In genomic region chr5:1701884-1702283, GRCh38 we compare ENCODE assay signal across 26 cellular contexts.
DNase-seq lines count a peak whose midpoint lies in the region; ATAC-seq, FAIRE-seq and TF ChIP-seq lines count a peak whose summit lies in the region.
"Had no signal": no experiment of that assay in that cellular context is flagged by ENCODE, and none has a peak within 500 bp of the region (broad histone marks: within the 10 kb centered on the region; RNA-seq: fewer than 3 reads in every experiment).

No MANE protein-coding gene starts in this region.

- H3K36me3 ChIP-seq in GM23338 (ENCODE audit: insufficient read depth) (no peaks in the 10 kb centered on the region; the same call in 1 of the 2 replicates), K562 (ENCODE audit: control insufficient read depth, insufficient read depth, low read length) (no peaks in the 10 kb centered on the region), neural cell (ENCODE audit: insufficient read depth, low read length) (no peaks in the 10 kb centered on the region)
- H3K36me3 ChIP-seq: BE2C; BLaER1 treated with 17β-estradiol and CSF1 and Interleukin-3, amounts not matched to agents 10 nM and 100 nM; HAP-1 had no signal

- no peak overlapping the region for H3K4me3 Mint-ChIP-seq in GM23338
- H3K4me3 Mint-ChIP-seq: CD14-positive monocyte; CD4-positive, alpha-beta T cell; CD8-positive, alpha-beta memory T cell; HFFc6 had no signal

- H3K9ac ChIP-seq in K562 (ENCODE audit: insufficient read depth in 1 of 2, low read depth in 2 of 2, low read length in 2 of 2) (no peak overlapping the region), neural cell (ENCODE audit: low read length) (no peak overlapping the region)
- H3K9ac ChIP-seq: BLaER1 treated with 17β-estradiol and CSF1 and Interleukin-3, amounts not matched to agents 10 nM and 100 nM had no signal

- TF ChIP-seq EP300 in K562 (IDR thresholded peaks at IDR 0.05; ENCODE audit: low read length) (no peak), neural cell (conservative IDR thresholded peaks at IDR 0.05; ENCODE audit: poor library complexity, severe bottlenecking) (no peak)

- peak; percentile 19 for ATAC-seq in GM23338
- no peak for ATAC-seq in K562
- ATAC-seq in HG02588 (IDR thresholded peaks at IDR 0.05; ENCODE audit: unreplicated experiment) = no peak
- ATAC-seq in GM19397 (IDR thresholded peaks at IDR 0.05; ENCODE audit: unreplicated experiment) = no peak
- ATAC-seq: A549 had no signal

- peak; percentile 51 for FAIRE-seq in K562 (lab: Jason Lieb, UNC)
- FAIRE-seq: A549, GM12892, GM19239 had no signal

- no TSS peak for BruUV-seq in K562 (replicated peaks; lab: Mats Ljungman, UMichigan)

- H3K4me1 ChIP-seq in GM23338 (ENCODE audit: insufficient read depth) (peaks cover 5% of the 10 kb centered on the region; the same call in 1 of the 2 replicates), K562 (replicated peaks in 1 of 2; ENCODE audit: control insufficient read depth in 2 of 2, insufficient read depth in 2 of 2, low read length in 2 of 2) (peaks cover 0 to 7% of the 10 kb centered on the region in 2 experiments; a peak in 3 of 5 replicates)
- H3K4me1 ChIP-seq: A549, BE2C, HAP-1 had no signal

- DNase-seq in GM23338 (ENCODE audit: low spot score) (peak; percentile 10), K562 (ENCODE audit: extremely low read depth in 1 of 4, low spot score in 3 of 4) (no peak), kidney glomerular epithelial cell (lab: John Stamatoyannopoulos, UW) (no peak)
- no peak for DNase-seq in effector CD4-positive, alpha-beta T cell
- DNase-seq: 8988T; ACHN; AML-193; BE2C; Calu3; CD4-positive, alpha-beta T cell; CD8-positive, alpha-beta memory T cell; COR-L47; DMS53; DMS79 treated with DMSO at 0.1 percent for 48 hours; GF-D8; GOT3; HFFc6 had no signal

- no peaks in the 10 kb centered on the region for H3K27me3 ChIP-seq in GM23338 (ENCODE audit: insufficient read depth)
- H3K27me3 ChIP-seq in K562 (ENCODE audit: control insufficient read depth in 2 of 2, insufficient read depth in 2 of 2, low read length in 2 of 2) = peaks cover 56 to 78% of the 10 kb centered on the region in 2 experiments
- H3K27me3 ChIP-seq in neural cell (ENCODE audit: insufficient read depth, low read depth, low read length) = no peaks in the 10 kb centered on the region
- H3K27me3 ChIP-seq: BLaER1 treated with 17β-estradiol and CSF1 and Interleukin-3, amounts not matched to agents 10 nM and 100 nM had no signal

- H3F3A ChIP-seq in GM23338 (replicated peaks; ENCODE audit: low read depth) = no peaks in the 10 kb centered on the region
- no peaks in the 10 kb centered on the region for H3F3A ChIP-seq in neural cell (ENCODE audit: insufficient read depth, low read length, poor library complexity, severe bottlenecking)

- H3K4me2 ChIP-seq in GM23338 = no peak overlapping the region
- no peak overlapping the region for H3K4me2 ChIP-seq in K562 (ENCODE audit: insufficient read depth, low read length)
- H3K4me2 ChIP-seq in neural cell (ENCODE audit: low read length) = no peak overlapping the region
- H3K4me2 ChIP-seq: A549 had no signal

- no peak for TF ChIP-seq CTCF in GM23338 (conservative IDR thresholded peaks at IDR 0.05; ENCODE audit: low read depth in 2 of 2)
- TF ChIP-seq CTCF in K562 (IDR thresholded peaks at IDR 0.05 in 2 of 3, conservative IDR thresholded peaks at IDR 0.05 in 1 of 3; ENCODE audit: insufficient read depth in 2 of 3, low read depth in 1 of 3, low read length in 3 of 3) = no peak
- TF ChIP-seq CTCF in neural cell (IDR thresholded peaks at IDR 0.05; ENCODE audit: poor library complexity, severe bottlenecking) = no peak

- H3K4me1 Mint-ChIP-seq in GM23338 = peaks cover 19% of the 10 kb centered on the region
- H3K4me1 Mint-ChIP-seq: CD14-positive monocyte had no signal

- H2AFZ ChIP-seq in GM23338 (peak overlapping the region; percentile 94), K562 (ENCODE audit: low read depth, low read length) (no peak overlapping the region), neural cell (ENCODE audit: low read depth, low read length) (no peak overlapping the region)

- H3K4me3 ChIP-seq in GM23338 (no peak overlapping the region), K562 (no peak overlapping the region), neural cell (ENCODE audit: low read length) (no peak overlapping the region)
- H3K4me3 ChIP-seq: A549; BLaER1 treated with 17β-estradiol and CSF1 and Interleukin-3, amounts not matched to agents 10 nM and 100 nM; HAP-1 had no signal

- H4K20me1 ChIP-seq in GM23338 (replicated peaks; ENCODE audit: insufficient read depth) = no peaks in the 10 kb centered on the region
- peaks cover 14% of the 10 kb centered on the region; the same call in 1 of the 2 replicates for H4K20me1 ChIP-seq in K562 (replicated peaks; ENCODE audit: control insufficient read depth, insufficient read depth, low read length)
- no peaks in the 10 kb centered on the region for H4K20me1 ChIP-seq in neural cell (ENCODE audit: insufficient read depth)
- H4K20me1 ChIP-seq: BLaER1 treated with 17β-estradiol and CSF1 and Interleukin-3, amounts not matched to agents 10 nM and 100 nM had no signal

- peaks cover 3% of the 10 kb centered on the region; the same call in 1 of the 3 replicates for H3K36me3 Mint-ChIP-seq in GM23338 (ENCODE audit: low read depth)
- H3K36me3 Mint-ChIP-seq: CD14-positive monocyte; CD8-positive, alpha-beta memory T cell had no signal

- H3K9me3 Mint-ChIP-seq in GM23338 = 0 out of 3 replicates have a peak, but pooled peaks cover 4% of the 10 kb centered on the region
- H3K9me3 Mint-ChIP-seq: CD4-positive, alpha-beta T cell; CD8-positive, alpha-beta memory T cell; HFFc6 had no signal

- intact Hi-C loops in K562 (cut with micrococcal nuclease) = no loop called here

- H3K9me3 ChIP-seq in K562 (replicated peaks; ENCODE audit: control insufficient read depth, insufficient read depth, low read depth, low read length) (no peaks in the 10 kb centered on the region), neural cell (ENCODE audit: low read length) (no peaks in the 10 kb centered on the region)
- H3K9me3 ChIP-seq: A549; BE2C; BLaER1 treated with 17β-estradiol and CSF1 and Interleukin-3, amounts not matched to agents 10 nM and 100 nM; HAP-1 had no signal

- H3K9me2 ChIP-seq in GM23338 (ENCODE audit: insufficient read depth) (no peaks in the 10 kb centered on the region), neural cell (ENCODE audit: insufficient read depth, low read length) (no peaks in the 10 kb centered on the region)

- no peaks in the 10 kb centered on the region for H3K79me2 ChIP-seq in GM23338 (replicated peaks; ENCODE audit: insufficient read depth)
- no peaks in the 10 kb centered on the region for H3K79me2 ChIP-seq in K562 (ENCODE audit: control insufficient read depth, insufficient read depth, low read length)
- H3K79me2 ChIP-seq in neural cell (replicated peaks; ENCODE audit: insufficient read depth, low read length) = no peaks in the 10 kb centered on the region

- TF ChIP-seq RAD21 in K562 (CRISPR knock-in tag; conservative IDR thresholded peaks at IDR 0.05 in 1 of 2, IDR thresholded peaks at IDR 0.05 in 1 of 2) (no peak), neural cell (conservative IDR thresholded peaks at IDR 0.05) (no peak)

- H3K27ac ChIP-seq in GM23338 (ENCODE audit: low read depth) = no peak overlapping the region
- H3K27ac ChIP-seq in K562 (ENCODE audit: extremely low read depth, low read depth, low read length) = no peak overlapping the region
- peak overlapping the region; percentile 20 for H3K27ac ChIP-seq in neural cell (ENCODE audit: low read length)
- H3K27ac ChIP-seq: A549; BLaER1 treated with 17β-estradiol and CSF1 and Interleukin-3, amounts not matched to agents 10 nM and 100 nM had no signal

- H3K27ac Mint-ChIP-seq in GM23338 = peak overlapping the region; percentile 72; the same call in 1 of the 2 replicates
- H3K27ac Mint-ChIP-seq: CD14-positive monocyte; CD4-positive, alpha-beta T cell; CD8-positive, alpha-beta memory T cell; HFFc6 had no signal

- H3K27me3 Mint-ChIP-seq in GM23338 (ENCODE audit: insufficient read depth, low read depth, poor library complexity) = peaks cover 8% of the 10 kb centered on the region

- in situ Hi-C loops in K562 (cut with MboI) = no loop called here

- CTCF ChIA-PET in K562 (lab: Yijun Ruan, JAX; ENCODE audit: low intra/inter-chr PET ratio) = no interaction called here

- no peak for TF ChIP-seq POLR2A in K562 (conservative IDR thresholded peaks at IDR 0.05)

- H3K9me1 ChIP-seq in K562 (ENCODE audit: control insufficient read depth, insufficient read depth, low read length) = no peaks in the 10 kb centered on the region

- 8% methylated on average over 21 of the region's 22 CpGs for WGBS in K562 (ENCODE audit: insufficient coverage, low coverage, missing lambda C conversion rate)

- POLR2A ChIA-PET in K562 (lab: Yijun Ruan, JAX) = interaction anchor here (0.7 kb wide), 1 partner anchor 454 kb away, joined by 3 read pairs; no protein-coding TSS in a partner anchor

TF ChIP-seq in GM23338, 12 proteins besides CTCF, POLR2A, EP300 and RAD21 (continues in another document):
- TF ChIP-seq STAT1 (IDR thresholded peaks at IDR 0.05; ENCODE audit: unreplicated experiment) (no peak), EZH2 (IDR thresholded peaks at IDR 0.05; ENCODE audit: low read depth, unreplicated experiment) (no peak), NANOG (IDR thresholded peaks at IDR 0.05; ENCODE audit: borderline replicate concordance) (no peak), CREB1 (CRISPR knock-in tag; IDR thresholded peaks at IDR 0.05; ENCODE audit: low read depth) (no peak), ZNF331 (CRISPR knock-in tag; IDR thresholded peaks at IDR 0.05; ENCODE audit: low read depth) (no peak)

TF ChIP-seq in K562, 482 proteins besides CTCF, POLR2A, EP300 and RAD21 (continues in another document):
- TF ChIP-seq HDAC3 (IDR thresholded peaks at IDR 0.05; ENCODE audit: borderline replicate concordance, partially characterized antibody) (no peak), HIVEP1 (CRISPR knock-in tag; IDR thresholded peaks at IDR 0.05) (no peak)
- TF ChIP-seq, protein P1, sequence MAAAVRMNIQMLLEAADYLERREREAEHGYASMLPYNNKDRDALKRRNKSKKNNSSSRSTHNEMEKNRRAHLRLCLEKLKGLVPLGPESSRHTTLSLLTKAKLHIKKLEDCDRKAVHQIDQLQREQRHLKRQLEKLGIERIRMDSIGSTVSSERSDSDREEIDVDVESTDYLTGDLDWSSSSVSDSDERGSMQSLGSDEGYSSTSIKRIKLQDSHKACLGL (CRISPR knock-in tag; IDR thresholded peaks at IDR 0.05; ENCODE audit: borderline replicate concordance, poor library complexity, severe bottlenecking) = no peak

TF ChIP-seq in neural cell, 6 proteins besides CTCF, POLR2A, EP300 and RAD21 (continues in another document):
- TF ChIP-seq POLR2AphosphoS5 (IDR thresholded peaks at IDR 0.05) = no peak
